ENCODE assay signal across 1 cellular context in the genomic region with DNA sequence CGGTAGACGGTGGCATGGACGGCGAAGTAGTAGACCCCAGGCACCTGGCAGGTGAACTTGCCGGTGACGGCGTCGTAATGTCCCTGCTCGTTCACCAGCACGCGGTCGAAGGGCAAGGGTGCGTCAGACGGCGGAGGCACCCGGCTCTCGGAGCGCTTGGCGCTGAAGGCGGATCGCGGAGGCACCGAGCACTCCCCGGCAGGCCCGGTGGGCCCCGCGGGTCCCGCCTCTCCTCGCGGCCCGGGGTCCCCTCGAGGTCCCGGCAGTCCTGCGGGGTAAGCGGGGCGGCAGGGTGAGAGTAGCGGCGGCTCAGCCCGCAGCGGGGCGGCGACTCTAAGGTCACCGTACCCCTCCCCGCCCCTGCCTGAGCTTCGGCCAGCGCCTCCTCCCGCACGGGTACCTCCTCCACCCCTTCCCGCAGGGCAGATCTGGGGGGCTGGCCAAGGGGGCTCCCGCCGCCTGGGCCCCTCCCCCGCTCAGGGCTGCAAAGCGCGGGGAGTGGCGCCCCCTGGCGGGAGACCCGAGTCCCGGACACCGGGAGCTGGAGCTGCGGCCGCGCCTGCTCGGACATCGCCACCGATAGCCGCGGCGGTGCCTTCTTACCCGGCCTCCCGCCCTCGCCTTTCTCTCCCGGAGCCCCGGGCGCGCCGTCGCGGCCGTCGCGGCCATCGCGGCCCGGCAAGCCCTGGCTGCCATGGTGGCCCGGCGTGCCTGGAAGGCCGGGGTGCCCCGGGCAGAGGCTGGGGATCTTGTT.
TF ChIP-seq lines count a peak whose summit lies in the region.

No MANE protein-coding gene starts in this region.

TF ChIP-seq in HCT116, 20 proteins besides CTCF, POLR2A, EP300 and RAD21 (continued from another document):
- TF ChIP-seq, protein P1, sequence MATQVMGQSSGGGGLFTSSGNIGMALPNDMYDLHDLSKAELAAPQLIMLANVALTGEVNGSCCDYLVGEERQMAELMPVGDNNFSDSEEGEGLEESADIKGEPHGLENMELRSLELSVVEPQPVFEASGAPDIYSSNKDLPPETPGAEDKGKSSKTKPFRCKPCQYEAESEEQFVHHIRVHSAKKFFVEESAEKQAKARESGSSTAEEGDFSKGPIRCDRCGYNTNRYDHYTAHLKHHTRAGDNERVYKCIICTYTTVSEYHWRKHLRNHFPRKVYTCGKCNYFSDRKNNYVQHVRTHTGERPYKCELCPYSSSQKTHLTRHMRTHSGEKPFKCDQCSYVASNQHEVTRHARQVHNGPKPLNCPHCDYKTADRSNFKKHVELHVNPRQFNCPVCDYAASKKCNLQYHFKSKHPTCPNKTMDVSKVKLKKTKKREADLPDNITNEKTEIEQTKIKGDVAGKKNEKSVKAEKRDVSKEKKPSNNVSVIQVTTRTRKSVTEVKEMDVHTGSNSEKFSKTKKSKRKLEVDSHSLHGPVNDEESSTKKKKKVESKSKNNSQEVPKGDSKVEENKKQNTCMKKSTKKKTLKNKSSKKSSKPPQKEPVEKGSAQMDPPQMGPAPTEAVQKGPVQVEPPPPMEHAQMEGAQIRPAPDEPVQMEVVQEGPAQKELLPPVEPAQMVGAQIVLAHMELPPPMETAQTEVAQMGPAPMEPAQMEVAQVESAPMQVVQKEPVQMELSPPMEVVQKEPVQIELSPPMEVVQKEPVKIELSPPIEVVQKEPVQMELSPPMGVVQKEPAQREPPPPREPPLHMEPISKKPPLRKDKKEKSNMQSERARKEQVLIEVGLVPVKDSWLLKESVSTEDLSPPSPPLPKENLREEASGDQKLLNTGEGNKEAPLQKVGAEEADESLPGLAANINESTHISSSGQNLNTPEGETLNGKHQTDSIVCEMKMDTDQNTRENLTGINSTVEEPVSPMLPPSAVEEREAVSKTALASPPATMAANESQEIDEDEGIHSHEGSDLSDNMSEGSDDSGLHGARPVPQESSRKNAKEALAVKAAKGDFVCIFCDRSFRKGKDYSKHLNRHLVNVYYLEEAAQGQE (IDR thresholded peaks at IDR 0.05; ENCODE audit: low read depth): no peak
- TF ChIP-seq, protein P2, sequence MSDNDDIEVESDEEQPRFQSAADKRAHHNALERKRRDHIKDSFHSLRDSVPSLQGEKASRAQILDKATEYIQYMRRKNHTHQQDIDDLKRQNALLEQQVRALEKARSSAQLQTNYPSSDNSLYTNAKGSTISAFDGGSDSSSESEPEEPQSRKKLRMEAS (IDR thresholded peaks at IDR 0.05): no peak
- TF ChIP-seq JUND (IDR thresholded peaks at IDR 0.05) (no peak), ELF1 (IDR thresholded peaks at IDR 0.05; ENCODE audit: borderline replicate concordance, low read depth) (no peak), SRF (IDR thresholded peaks at IDR 0.05; ENCODE audit: low read depth) (no peak), FOSL1 (IDR thresholded peaks at IDR 0.05; ENCODE audit: low read depth) (no peak), EGR1 (IDR thresholded peaks at IDR 0.05; ENCODE audit: low read depth) (no peak), SIN3A (IDR thresholded peaks at IDR 0.05; ENCODE audit: low read depth) (no peak), ZFX (IDR thresholded peaks at IDR 0.05) (no peak), ZNF274 (IDR thresholded peaks at IDR 0.05; ENCODE audit: low read depth, low read length) (no peak), EZH2phosphoT487 (IDR thresholded peaks at IDR 0.05; ENCODE audit: borderline replicate concordance) (no peak), POLR2AphosphoS5 (IDR thresholded peaks at IDR 0.05; ENCODE audit: low read depth, low read length) (no peak; the same call in 1 of the 2 replicates), CBX3 (IDR thresholded peaks at IDR 0.05; ENCODE audit: low read depth) (no peak)
- TF ChIP-seq, protein P3, sequence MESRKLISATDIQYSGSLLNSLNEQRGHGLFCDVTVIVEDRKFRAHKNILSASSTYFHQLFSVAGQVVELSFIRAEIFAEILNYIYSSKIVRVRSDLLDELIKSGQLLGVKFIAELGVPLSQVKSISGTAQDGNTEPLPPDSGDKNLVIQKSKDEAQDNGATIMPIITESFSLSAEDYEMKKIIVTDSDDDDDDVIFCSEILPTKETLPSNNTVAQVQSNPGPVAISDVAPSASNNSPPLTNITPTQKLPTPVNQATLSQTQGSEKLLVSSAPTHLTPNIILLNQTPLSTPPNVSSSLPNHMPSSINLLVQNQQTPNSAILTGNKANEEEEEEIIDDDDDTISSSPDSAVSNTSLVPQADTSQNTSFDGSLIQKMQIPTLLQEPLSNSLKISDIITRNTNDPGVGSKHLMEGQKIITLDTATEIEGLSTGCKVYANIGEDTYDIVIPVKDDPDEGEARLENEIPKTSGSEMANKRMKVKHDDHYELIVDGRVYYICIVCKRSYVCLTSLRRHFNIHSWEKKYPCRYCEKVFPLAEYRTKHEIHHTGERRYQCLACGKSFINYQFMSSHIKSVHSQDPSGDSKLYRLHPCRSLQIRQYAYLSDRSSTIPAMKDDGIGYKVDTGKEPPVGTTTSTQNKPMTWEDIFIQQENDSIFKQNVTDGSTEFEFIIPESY (IDR thresholded peaks at IDR 0.05; ENCODE audit: extremely low read depth, insufficient replicate concordance, low read length): no peak
